ENCODE assay signal across 8 cellular contexts in the genomic region with DNA sequence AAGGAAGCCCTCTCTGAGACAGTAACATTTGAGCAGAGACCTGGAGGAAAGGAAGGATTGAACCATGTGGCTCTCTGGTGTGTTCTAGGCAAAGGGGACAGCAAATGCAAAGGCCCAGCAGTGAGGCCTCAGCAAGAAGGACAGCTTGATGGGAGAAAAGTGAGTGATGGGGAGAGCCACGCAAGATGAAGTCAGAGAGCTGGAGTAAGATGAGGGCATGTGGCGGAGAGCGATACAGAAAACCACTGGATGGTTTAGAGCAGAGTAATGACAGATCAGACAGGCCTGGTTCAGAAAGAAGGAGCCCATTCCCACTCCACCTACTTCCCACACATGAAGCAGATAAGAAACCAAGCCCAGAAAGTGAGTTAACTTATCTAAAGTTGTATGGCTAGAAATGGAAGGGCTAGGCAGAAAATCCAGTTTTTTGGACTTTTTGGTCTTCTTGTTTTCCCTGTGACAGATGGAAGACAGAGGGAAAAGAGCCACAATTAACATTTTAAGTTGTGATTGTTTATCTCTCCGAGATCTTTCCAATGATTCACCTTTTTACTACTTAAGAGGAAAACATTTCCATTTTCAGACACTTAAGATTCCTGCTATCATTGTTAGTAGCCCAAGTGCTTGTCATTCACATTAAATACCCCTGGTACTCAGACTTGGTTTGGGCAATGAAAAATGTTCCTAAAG. TPM values are rescaled to one million over a fixed set of nuclear protein-coding genes. Genes with fewer than 3 reads are reported as not detected.
DNase-seq lines count a peak whose midpoint lies in the region; ATAC-seq, FAIRE-seq and TF ChIP-seq lines count a peak whose summit lies in the region.

No MANE protein-coding gene starts in this region.

- 0 out of 2 replicates have a peak, but pooled peaks cover 10% of the 10 kb centered on the region for H4K20me1 ChIP-seq in DND-41 (ENCODE audit: insufficient read depth, low read length)
- H4K20me1 ChIP-seq in OCI-LY3 (ENCODE audit: insufficient read depth, low read length), result no peaks in the 10 kb centered on the region

- H3K36me3 ChIP-seq in DND-41 (ENCODE audit: insufficient read depth, low read length), result no peaks in the 10 kb centered on the region
- H3K36me3 ChIP-seq in OCI-LY3 (replicated peaks; ENCODE audit: low read depth, low read length), result no peaks in the 10 kb centered on the region
- H3K36me3 ChIP-seq in endodermal cell (ENCODE audit: control insufficient read depth, insufficient read depth, low read length), result no peaks in the 10 kb centered on the region
- no peaks in the 10 kb centered on the region for H3K36me3 ChIP-seq in ovary

- H3K27me3 Mint-ChIP-seq in endodermal cell (ENCODE audit: insufficient read depth), result peaks cover 8% of the 10 kb centered on the region

- TF ChIP-seq CTCF in DND-41 (IDR thresholded peaks at IDR 0.05; ENCODE audit: borderline replicate concordance, extremely low read depth, low read length, poor library complexity, severe bottlenecking), result no peak
- no peak for TF ChIP-seq CTCF in OCI-LY3 (IDR thresholded peaks at IDR 0.05; ENCODE audit: low read depth, low read length)
- no peak for TF ChIP-seq CTCF in endodermal cell (conservative IDR thresholded peaks at IDR 0.05)
- TF ChIP-seq CTCF in ovary (IDR thresholded peaks at IDR 0.05), result no peak

- H3K79me2 ChIP-seq in DND-41 (ENCODE audit: insufficient read depth, low read length) (no peaks in the 10 kb centered on the region), OCI-LY3 (ENCODE audit: low read length) (no peaks in the 10 kb centered on the region)

- TF ChIP-seq EP300 in ovary (IDR thresholded peaks at IDR 0.05), result no peak

- peaks cover 60% of the 10 kb centered on the region for H3K27me3 ChIP-seq in DND-41 (ENCODE audit: insufficient read depth, low read length, poor library complexity)
- H3K27me3 ChIP-seq in OCI-LY3 (ENCODE audit: low read depth, low read length), result peaks cover 3% of the 10 kb centered on the region; the same call in 1 of the 2 replicates
- H3K27me3 ChIP-seq in endodermal cell (ENCODE audit: control insufficient read depth, insufficient read depth, low read length, poor library complexity, severe bottlenecking), result peaks cover 8% of the 10 kb centered on the region
- no peaks in the 10 kb centered on the region for H3K27me3 ChIP-seq in ovary

- DNase-seq in DND-41 (no peak), endodermal cell (no peak), ovary (no peak), DMS153 (lab: John Stamatoyannopoulos, UW) (no peak), HuH-7 (ENCODE audit: low spot score) (no peak), GM19239 (ENCODE audit: insufficient read length, low spot score) (no peak)

- H3K4me3 ChIP-seq in DND-41 (ENCODE audit: low read depth in 1 of 2, low read length in 2 of 2) (peak overlapping the region in 1 of 2 experiments; percentile 53; a peak in 1 of 4 replicates), OCI-LY3 (ENCODE audit: low read length) (peak overlapping the region; percentile 84), endodermal cell (ENCODE audit: low read length) (peak overlapping the region; percentile 78), ovary (peak overlapping the region; percentile 59)

- FAIRE-seq in GM19239 (lab: Jason Lieb, UNC), result no peak

- H3K4me3 Mint-ChIP-seq in endodermal cell, result peak overlapping the region; percentile 56

- H3K9me3 ChIP-seq in DND-41 (ENCODE audit: insufficient read depth, low read length, severe bottlenecking) (peaks cover 11% of the 10 kb centered on the region), OCI-LY3 (ENCODE audit: insufficient read depth, low read length) (peaks cover 4% of the 10 kb centered on the region; the same call in 1 of the 2 replicates), endodermal cell (ENCODE audit: control insufficient read depth, low read length) (no peaks in the 10 kb centered on the region), ovary (no peaks in the 10 kb centered on the region)

- peaks cover 21% of the 10 kb centered on the region for H3K4me1 Mint-ChIP-seq in endodermal cell

- peak overlapping the region; percentile 79 for H3K4me2 ChIP-seq in DND-41 (ENCODE audit: insufficient read depth, low read length)
- peak overlapping the region; percentile 65 for H3K4me2 ChIP-seq in OCI-LY3 (ENCODE audit: low read length)

- ATAC-seq in DND-41 (ENCODE audit: insufficient read depth, low read depth), result no peak
- no peak for ATAC-seq in GM21737 (IDR thresholded peaks at IDR 0.05; ENCODE audit: unreplicated experiment)

- H3K27ac Mint-ChIP-seq in endodermal cell, result no peak overlapping the region

- intact Hi-C loops in ovary (cut with DNase I), result no loop called here

- H3K27ac ChIP-seq in DND-41 (ENCODE audit: low read length) (no peak overlapping the region), OCI-LY3 (ENCODE audit: low read length) (no peak overlapping the region), endodermal cell (ENCODE audit: low read depth, low read length) (no peak overlapping the region), ovary (peak overlapping the region in 1 of 2 donors; percentile 1)

- no peak for TF ChIP-seq POLR2A in ovary (IDR thresholded peaks at IDR 0.05)

- H3K9me3 Mint-ChIP-seq in endodermal cell, result no peaks in the 10 kb centered on the region

- H2AFZ ChIP-seq in DND-41 (ENCODE audit: low read depth, low read length) (no peak overlapping the region), OCI-LY3 (ENCODE audit: low read depth, low read length) (peak overlapping the region; percentile 69)

- 90 to 93% methylated on average over 2 to 3 of the region's 4 CpGs for WGBS in endodermal cell (ENCODE audit: insufficient coverage in 1 of 2, insufficient read length in 1 of 2), 2 experiments
- WGBS in ovary, 3 donors, result 89 to 95% (median 90%) methylated on average over 4 of the region's 4 CpGs

- H3K9ac ChIP-seq in DND-41 (ENCODE audit: low read depth, low read length), result no peak overlapping the region
- H3K9ac ChIP-seq in OCI-LY3 (ENCODE audit: low read length), result peak overlapping the region; percentile 57
- H3K9ac ChIP-seq in endodermal cell (ENCODE audit: extremely low read depth, low read length, poor library complexity, severe bottlenecking), result no peak overlapping the region

- H3K4me1 ChIP-seq in DND-41 (ENCODE audit: insufficient read depth, low read length), result peaks cover 19% of the 10 kb centered on the region
- peaks cover 16% of the 10 kb centered on the region for H3K4me1 ChIP-seq in OCI-LY3 (ENCODE audit: low read length)
- H3K4me1 ChIP-seq in endodermal cell (ENCODE audit: control insufficient read depth, insufficient read depth, low read length), result peaks cover 8% of the 10 kb centered on the region
- H3K4me1 ChIP-seq in ovary (ENCODE audit: insufficient read depth), result no peaks in the 10 kb centered on the region

- H3K36me3 Mint-ChIP-seq in endodermal cell (ENCODE audit: low read depth), result no peaks in the 10 kb centered on the region

RNA-seq across cellular contexts. Expression of a gene that starts 0.7 kb away (rescaled TPM):
- 1 to 10 TPM; 2.2 to 4.9 TPM for total RNA-seq in endodermal cell
- polyA plus RNA-seq in endodermal cell (2013, experiment 1 of 2), result 2.0 TPM
- polyA plus RNA-seq in endodermal cell (2013, experiment 2 of 2), result 2.1 TPM
- 1 to 10 TPM; 2.4 to 6.8 (median 4.1) TPM for total RNA-seq in ovary
- 1 to 10 TPM; 1.5 to 1.7 TPM for polyA plus RNA-seq in ovary

RNA-seq across cellular contexts. Expression of a gene that starts 39.5 kb away (rescaled TPM):
- total RNA-seq in endodermal cell (1 to 10 TPM in 1 of 2 donors, not detected in 1; 1.4 TPM), ovary (not detected)
- polyA plus RNA-seq in endodermal cell (2013, experiment 1 of 2), result not detected
- polyA plus RNA-seq in endodermal cell (2013, experiment 2 of 2), result not detected
- not detected for polyA plus RNA-seq in ovary
